ENCODE assay signal across 11 cellular contexts in the genomic region with DNA sequence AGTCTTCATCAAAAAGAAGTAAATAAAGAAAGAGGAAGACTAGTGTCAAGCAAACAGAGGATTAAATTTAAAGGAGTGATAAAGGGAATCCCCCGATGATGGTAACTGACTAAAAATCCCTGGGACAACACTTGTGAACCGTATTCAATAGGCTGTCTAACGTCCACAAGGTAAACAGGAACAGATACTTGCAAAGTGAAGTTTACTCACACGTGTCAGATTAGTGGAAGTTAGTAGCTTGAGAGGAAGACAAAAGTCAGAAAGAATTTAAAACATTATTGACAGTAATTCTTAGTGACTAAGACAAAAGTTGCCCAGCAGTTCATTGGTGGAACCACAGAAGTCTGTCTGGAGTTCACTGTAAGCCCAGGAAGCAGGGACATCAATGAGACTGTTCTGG. TPM values are rescaled to one million over a fixed set of nuclear protein-coding genes. Genes with fewer than 3 reads are reported as not detected.
DNase-seq lines count a peak whose midpoint lies in the region; ATAC-seq and TF ChIP-seq lines count a peak whose summit lies in the region.
"Had no signal": no experiment of that assay in that cellular context is flagged by ENCODE, and none has a peak within 500 bp of the region (broad histone marks: within the 10 kb centered on the region; RNA-seq: fewer than 3 reads in every experiment).

No MANE protein-coding gene starts in this region.

- no peak overlapping the region for H3K4me2 ChIP-seq in mammary epithelial cell (ENCODE audit: insufficient read depth, low read depth, low read length)
- H3K4me2 ChIP-seq: neural progenitor cell had no signal

- in situ Hi-C loops in mammary epithelial cell (cut with MboI; ENCODE audit: low sequenced_read_pairs in 2 of 2), result no loop called here

- H3K27ac ChIP-seq in sigmoid colon (no peak overlapping the region), mammary epithelial cell (ENCODE audit: insufficient read depth, low read depth, low read length) (no peak overlapping the region)
- H3K27ac ChIP-seq: neural progenitor cell had no signal

- peak; percentile 84 for ATAC-seq in GM18505 (IDR thresholded peaks at IDR 0.05; ENCODE audit: unreplicated experiment)
- peak; percentile 89 for ATAC-seq in GM21447 (IDR thresholded peaks at IDR 0.05; ENCODE audit: unreplicated experiment)
- ATAC-seq in HG03175 (IDR thresholded peaks at IDR 0.05; ENCODE audit: unreplicated experiment), result peak; percentile 94
- no peak for ATAC-seq in sciatic nerve

- H3K4me3 ChIP-seq in sigmoid colon (no peak overlapping the region), mammary epithelial cell (replicated peaks in 1 of 3; ENCODE audit: insufficient read depth in 1 of 3, low read depth in 2 of 3, low read length in 3 of 3) (no peak overlapping the region)
- H3K4me3 ChIP-seq: neural progenitor cell had no signal

- no peaks in the 10 kb centered on the region for H3K4me1 ChIP-seq in sigmoid colon
- H3K4me1 ChIP-seq in mammary epithelial cell (ENCODE audit: insufficient read depth, low read length), result peaks cover 17% of the 10 kb centered on the region
- H3K4me1 ChIP-seq: neural progenitor cell had no signal

- intact Hi-C loops in sigmoid colon (cut with DNase I) (no loop called here), sciatic nerve (cut with DNase I) (no loop called here), mammary epithelial cell (cut with micrococcal nuclease) (no loop called here)

- TF ChIP-seq CTCF in sigmoid colon (IDR thresholded peaks at IDR 0.05) (no peak), mammary epithelial cell (conservative IDR thresholded peaks at IDR 0.05 in 1 of 2, IDR thresholded peaks at IDR 0.05 in 1 of 2; ENCODE audit: extremely low read depth in 1 of 2, insufficient read depth in 1 of 2, low read depth in 1 of 2, low read length in 2 of 2) (no peak)

- no peaks in the 10 kb centered on the region for H3K27me3 ChIP-seq in sigmoid colon
- H3K27me3 ChIP-seq in mammary epithelial cell (ENCODE audit: insufficient read depth, low read length), result no peaks in the 10 kb centered on the region
- H3K27me3 ChIP-seq: neural progenitor cell had no signal

- dilution Hi-C loops in mammary epithelial cell (cut with HindIII; ENCODE audit: low sequenced_read_pairs), result no loop called here

- H2AFZ ChIP-seq in mammary epithelial cell (ENCODE audit: low read depth, low read length), result no peak overlapping the region
- H2AFZ ChIP-seq: neural progenitor cell had no signal

- peak; percentile 37 for DNase-seq in dermis blood vessel endothelial cell
- no peak for DNase-seq in sigmoid colon
- DNase-seq in sciatic nerve (ENCODE audit: low spot score), result no peak
- no peak for DNase-seq in NCI-H69 (lab: John Stamatoyannopoulos, UW)
- no peak for DNase-seq in mammary epithelial cell
- DNase-seq: CD4-positive, CD25-positive, alpha-beta regulatory T cell; head of caudate nucleus had no signal

- TF ChIP-seq EP300 in sigmoid colon (IDR thresholded peaks at IDR 0.05), result no peak

- WGBS in sigmoid colon, 2 donors, result 38 to 57% methylated on average over 4 of the region's 4 CpGs
- 90% methylated on average over 4 of the region's 4 CpGs for WGBS in mammary epithelial cell (ENCODE audit: low coverage, missing lambda C conversion rate)

- no peaks in the 10 kb centered on the region for H4K20me1 ChIP-seq in mammary epithelial cell (ENCODE audit: insufficient read depth, low read length)

- no TSS peak for BruUV-seq in mammary epithelial cell (replicated peaks; lab: Mats Ljungman, UMichigan)

- no peaks in the 10 kb centered on the region for H3K79me2 ChIP-seq in mammary epithelial cell (ENCODE audit: insufficient read depth, low read length)

- no peak for TF ChIP-seq POLR2A in GM18505 (IDR thresholded peaks at IDR 0.05; ENCODE audit: borderline replicate concordance, extremely low read depth, insufficient read depth, insufficient read length)
- TF ChIP-seq POLR2A in sigmoid colon (IDR thresholded peaks at IDR 0.05), result no peak

- H3K9me3 ChIP-seq in sigmoid colon, result no peaks in the 10 kb centered on the region
- H3K9me3 ChIP-seq in mammary epithelial cell (replicated peaks; ENCODE audit: insufficient read depth, low read length), result no peaks in the 10 kb centered on the region

- H3K9ac ChIP-seq in mammary epithelial cell (ENCODE audit: insufficient read depth, low read length), result no peak overlapping the region
- H3K9ac ChIP-seq: neural progenitor cell had no signal

- H3K36me3 ChIP-seq in sigmoid colon, result no peaks in the 10 kb centered on the region
- H3K36me3 ChIP-seq in mammary epithelial cell (ENCODE audit: insufficient read depth, low read length), result no peaks in the 10 kb centered on the region
- H3K36me3 ChIP-seq: neural progenitor cell had no signal

- CTCF ChIA-PET in mammary epithelial cell (lab: Charles Lee; ENCODE audit: low non-redundant PET), result no interaction called here

RNA-seq across cellular contexts. Expression of a gene that starts 26.2 kb away (rescaled TPM):
- total RNA-seq in dermis blood vessel endothelial cell (17.9 and 20.2 TPM in 2 replicates), sigmoid colon (10 to 100 TPM; 29.1 to 43.3 (median 37.5) TPM), sciatic nerve (24.2 TPM), mammary epithelial cell (10 to 100 TPM; 23.2 to 24.3 TPM)
- polyA plus RNA-seq in sigmoid colon (10 to 100 TPM in 2 of 3 donors, 1 to 10 TPM in 1; 8.6 to 15.0 (median 14.3) TPM), mammary epithelial cell (8.6 TPM)
- polyA minus RNA-seq in mammary epithelial cell, result 30.0 TPM
